7 cellular contexts compared by ENCODE assay signal in genomic region chr19:38851622-38852230, GRCh38. TPM values are rescaled to one million over a fixed set of nuclear protein-coding genes. Genes with fewer than 3 reads are reported as not detected.
A peak's percentile ranks its signal among the peaks of the same experiment; 100 is the strongest.
DNase-seq lines count a peak whose midpoint lies in the region; ATAC-seq, FAIRE-seq and TF ChIP-seq lines count a peak whose summit lies in the region.

No MANE protein-coding gene starts in this region.

- no TSS peak for BruUV-seq in endothelial cell of umbilical vein (replicated peaks; lab: Mats Ljungman, UMichigan)

- H3K4me3 ChIP-seq in HUES6 (ENCODE audit: low read depth, low read length): peak overlapping the region; percentile 73
- peak overlapping the region; percentile 71 for H3K4me3 ChIP-seq in NT2/D1 (ENCODE audit: insufficient read length, low read depth)
- peak overlapping the region in 2 of 3 experiments; percentile 54 to 78 for H3K4me3 ChIP-seq in endothelial cell of umbilical vein (replicated peaks in 1 of 3; ENCODE audit: insufficient read depth in 1 of 3, low read depth in 1 of 3, low read length in 3 of 3)

- H3K9me3 ChIP-seq in HUES6 (ENCODE audit: control insufficient read depth, insufficient read depth, low read depth, low read length): peaks cover 7% of the 10 kb centered on the region; the same call in 1 of the 2 replicates
- H3K9me3 ChIP-seq in NT2/D1 (ENCODE audit: insufficient read depth, low read length): peaks cover 6% of the 10 kb centered on the region; the same call in 1 of the 2 replicates
- H3K9me3 ChIP-seq in endothelial cell of umbilical vein (replicated peaks; ENCODE audit: control insufficient read depth, insufficient read depth, low read length): no peaks in the 10 kb centered on the region

- CTCF ChIA-PET in endothelial cell of umbilical vein (lab: Charles Lee): interaction anchor here (1.0 to 2.8 kb wide), 7 partner anchors 12 to 82 kb away, joined by 3 to 19 read pairs (median 5); partner anchors contain the start of gene NFKBIB

- H3K36me3 ChIP-seq in HUES6 (ENCODE audit: control insufficient read depth, insufficient read depth, low read length): peaks cover 22% of the 10 kb centered on the region
- peaks cover 21% of the 10 kb centered on the region for H3K36me3 ChIP-seq in NT2/D1 (ENCODE audit: insufficient read depth, insufficient read length, low read length)
- peaks cover 7% of the 10 kb centered on the region in 2 experiments for H3K36me3 ChIP-seq in endothelial cell of umbilical vein (ENCODE audit: control insufficient read depth in 2 of 2, extremely low read depth in 1 of 2, insufficient read depth in 2 of 2, low read length in 2 of 2)

- H2AFZ ChIP-seq in endothelial cell of umbilical vein (ENCODE audit: low read depth, low read length): peak overlapping the region; percentile 10

- DNase-seq in NT2/D1 (ENCODE audit: low read depth, low spot score) (peak; percentile 79), endothelial cell of umbilical vein (ENCODE audit: low read depth, low spot score) (peak; percentile 86), midbrain (lab: John Stamatoyannopoulos, UW) (peak; percentile 92)
- DNase-seq in activated CD8-positive, alpha-beta memory T cell treated with anti-CD3 and anti-CD28 coated beads, Interleukin-2, amount 50 U/mL, for 48 hours: peak; percentile 94
- peak; percentile 75 for DNase-seq in stimulated activated CD8-positive, alpha-beta memory T cell treated with anti-CD3 and anti-CD28 coated beads, Interleukin-15, amount 100 ng/mL, for 24 hours (ENCODE audit: low read depth)

- H3K9me1 ChIP-seq in endothelial cell of umbilical vein (replicated peaks; ENCODE audit: control insufficient read depth, extremely low read depth, insufficient read depth, low read length): no peaks in the 10 kb centered on the region

- peak; percentile 34 for TF ChIP-seq POLR2A in endothelial cell of umbilical vein (IDR thresholded peaks at IDR 0.05; ENCODE audit: low read depth, low read length)

- POLR2A ChIA-PET in endothelial cell of umbilical vein (lab: Charles Lee): interaction anchor here (0.7 to 0.9 kb wide), 2 partner anchors 20 to 48 kb away, joined by 3 read pairs; partner anchors contain the start of genes ECH1, NFKBIB and SIRT2

- peak overlapping the region; percentile 93; the same call in 1 of the 2 replicates for H3K27ac ChIP-seq in HUES6 (ENCODE audit: low read depth, low read length)
- H3K27ac ChIP-seq in endothelial cell of umbilical vein (ENCODE audit: insufficient read depth, low read depth, low read length): peak overlapping the region; percentile 78

- no peak for TF ChIP-seq CTCF in endothelial cell of umbilical vein (IDR thresholded peaks at IDR 0.05; ENCODE audit: extremely low read depth in 1 of 2, insufficient read depth in 1 of 2, low read depth in 1 of 2, low read length in 2 of 2)

- H3K4me2 ChIP-seq in endothelial cell of umbilical vein (ENCODE audit: insufficient read depth, low read length): peak overlapping the region; percentile 72

- H3K27me3 ChIP-seq in HUES6 (ENCODE audit: control insufficient read depth, insufficient read depth, low read length) (no peaks in the 10 kb centered on the region), NT2/D1 (ENCODE audit: insufficient read depth, insufficient read length) (no peaks in the 10 kb centered on the region), endothelial cell of umbilical vein (ENCODE audit: control insufficient read depth in 2 of 2, insufficient read depth in 2 of 2, low read length in 2 of 2) (no peaks in the 10 kb centered on the region)

- peaks cover 5% of the 10 kb centered on the region; the same call in 1 of the 2 replicates for H3K4me1 ChIP-seq in HUES6 (ENCODE audit: control insufficient read depth, insufficient read depth, low read length)
- H3K4me1 ChIP-seq in NT2/D1 (ENCODE audit: insufficient read depth, insufficient read length): peaks cover 6% of the 10 kb centered on the region
- H3K4me1 ChIP-seq in endothelial cell of umbilical vein (ENCODE audit: control insufficient read depth, extremely low read depth, insufficient read depth, low read length): peaks cover 34% of the 10 kb centered on the region

- peak; percentile 87 for FAIRE-seq in endothelial cell of umbilical vein (lab: Jason Lieb, UNC)

- peak; percentile 20 for ATAC-seq in GM18502 (IDR thresholded peaks at IDR 0.05; ENCODE audit: poor library complexity, unreplicated experiment)

- dilution Hi-C loops in endothelial cell of umbilical vein (cut with MboI; ENCODE audit: extremely low pct_ligation_motif_present, low sequenced_read_pairs): no loop called here

- intact Hi-C loops in endothelial cell of umbilical vein (cut with micrococcal nuclease): loop anchor here (1.0 to 10.0 kb wide), 2 partner anchors 11 to 207 kb away; partner anchors contain the start of gene ACTN4

- peaks cover 24% of the 10 kb centered on the region for H3K79me2 ChIP-seq in endothelial cell of umbilical vein (ENCODE audit: control insufficient read depth, insufficient read depth, low read length)

- no peaks in the 10 kb centered on the region for H4K20me1 ChIP-seq in endothelial cell of umbilical vein (replicated peaks; ENCODE audit: control insufficient read depth, extremely low read depth, insufficient read depth, low read length)

- peak overlapping the region; percentile 82 for H3K9ac ChIP-seq in HUES6 (ENCODE audit: low read length)
- peak overlapping the region; percentile 88 for H3K9ac ChIP-seq in NT2/D1 (ENCODE audit: insufficient read length, low read depth)
- H3K9ac ChIP-seq in endothelial cell of umbilical vein (replicated peaks; ENCODE audit: extremely low read depth, insufficient read depth, low read length): peak overlapping the region; percentile 82

TF ChIP-seq in endothelial cell of umbilical vein, 7 proteins besides CTCF, POLR2A, EP300 and RAD21 (continues in another document):
- no peak for TF ChIP-seq EZH2 (IDR thresholded peaks at IDR 0.05; ENCODE audit: borderline replicate concordance, low read depth, low read length, severe bottlenecking)
- peak; percentile 90 for TF ChIP-seq POLR2AphosphoS5 (IDR thresholded peaks at IDR 0.05; ENCODE audit: insufficient read depth, low read depth, low read length)
- no peak for TF ChIP-seq GATA2 (IDR thresholded peaks at IDR 0.05; ENCODE audit: insufficient read depth, insufficient read length, low read depth, low read length)
- TF ChIP-seq MAX (IDR thresholded peaks at IDR 0.05; ENCODE audit: insufficient read depth, insufficient read length): peak; percentile 97
- TF ChIP-seq FOS (IDR thresholded peaks at IDR 0.05; ENCODE audit: borderline replicate concordance, insufficient read depth, low read length): no peak

RNA-seq across cellular contexts. Expression of gene HNRNPL, which starts 1.9 kb away (rescaled TPM):
- total RNA-seq in endothelial cell of umbilical vein: 427 and 451 TPM in 2 replicates
- polyA plus RNA-seq in endothelial cell of umbilical vein: 243 and 305 TPM in 2 replicates
- polyA plus RNA-seq in endothelial cell of umbilical vein (2011; cell fraction: cytosol; rRNA removed): 292 and 332 TPM in 2 replicates
- 413 and 435 TPM in 2 replicates for polyA plus RNA-seq in endothelial cell of umbilical vein (2011; cell fraction: nucleus; rRNA removed)
- polyA plus RNA-seq in endothelial cell of umbilical vein (2012): 320 and 351 TPM in 2 replicates
- polyA minus RNA-seq in endothelial cell of umbilical vein: 381 and 414 TPM in 2 replicates
- polyA minus RNA-seq in endothelial cell of umbilical vein (2011; cell fraction: cytosol; rRNA and poly(A)+ RNA removed): 162 TPM
- polyA minus RNA-seq in endothelial cell of umbilical vein (2011; cell fraction: nucleus; rRNA and poly(A)+ RNA removed): 133 and 168 TPM in 2 replicates

RNA-seq across cellular contexts. Expression of gene ECH1, which starts 20.1 kb away (rescaled TPM):
- total RNA-seq in endothelial cell of umbilical vein: 62.5 and 69.7 TPM in 2 replicates
- 71.8 and 74.1 TPM in 2 replicates for polyA plus RNA-seq in endothelial cell of umbilical vein
- 52.3 and 57.0 TPM in 2 replicates for polyA plus RNA-seq in endothelial cell of umbilical vein (2011; cell fraction: cytosol; rRNA removed)
- 38.2 and 39.7 TPM in 2 replicates for polyA plus RNA-seq in endothelial cell of umbilical vein (2011; cell fraction: nucleus; rRNA removed)
- 75.4 and 111 TPM in 2 replicates for polyA plus RNA-seq in endothelial cell of umbilical vein (2012)
- 49.6 and 51.8 TPM in 2 replicates for polyA minus RNA-seq in endothelial cell of umbilical vein
- 68.2 TPM for polyA minus RNA-seq in endothelial cell of umbilical vein (2011; cell fraction: cytosol; rRNA and poly(A)+ RNA removed)
- polyA minus RNA-seq in endothelial cell of umbilical vein (2011; cell fraction: nucleus; rRNA and poly(A)+ RNA removed): 11.0 and 11.4 TPM in 2 replicates

RNA-seq across cellular contexts. Expression of gene RINL, which starts 26.3 kb away (rescaled TPM):
- 6.6 and 10.1 TPM in 2 replicates for total RNA-seq in endothelial cell of umbilical vein
- 4.7 and 5.3 TPM in 2 replicates for polyA plus RNA-seq in endothelial cell of umbilical vein
- polyA plus RNA-seq in endothelial cell of umbilical vein (2011; cell fraction: cytosol; rRNA removed): 3.3 and 4.7 TPM in 2 replicates
- 4.1 and 6.6 TPM in 2 replicates for polyA plus RNA-seq in endothelial cell of umbilical vein (2011; cell fraction: nucleus; rRNA removed)
- 6.0 and 6.2 TPM in 2 replicates for polyA plus RNA-seq in endothelial cell of umbilical vein (2012)
- polyA minus RNA-seq in endothelial cell of umbilical vein: 2.8 and 4.9 TPM in 2 replicates
- 2.4 TPM for polyA minus RNA-seq in endothelial cell of umbilical vein (2011; cell fraction: cytosol; rRNA and poly(A)+ RNA removed)
- 0.96 and 1.4 TPM in 2 replicates for polyA minus RNA-seq in endothelial cell of umbilical vein (2011; cell fraction: nucleus; rRNA and poly(A)+ RNA removed)

RNA-seq across cellular contexts. Expression of gene LGALS4, which starts 39.0 kb away (rescaled TPM):
- total RNA-seq in endothelial cell of umbilical vein: 0.44 TPM in 1 of 2 replicates, not detected in the other
- polyA plus RNA-seq in endothelial cell of umbilical vein: 0.19 and 0.22 TPM in 2 replicates
- polyA plus RNA-seq in endothelial cell of umbilical vein (2011; cell fraction: cytosol; rRNA removed): not detected in 2 replicates
- polyA plus RNA-seq in endothelial cell of umbilical vein (2011; cell fraction: nucleus; rRNA removed): 0.91 and 1.5 TPM in 2 replicates
- polyA plus RNA-seq in endothelial cell of umbilical vein (2012): 0.53 TPM in 1 of 2 replicates, not detected in the other
- polyA minus RNA-seq in endothelial cell of umbilical vein: not detected in 2 replicates
- not detected for polyA minus RNA-seq in endothelial cell of umbilical vein (2011; cell fraction: cytosol; rRNA and poly(A)+ RNA removed)
- polyA minus RNA-seq in endothelial cell of umbilical vein (2011; cell fraction: nucleus; rRNA and poly(A)+ RNA removed): 0.72 TPM in 1 of 2 replicates, not detected in the other

RNA-seq across cellular contexts. Expression of gene SIRT2, which starts 47.7 kb away (rescaled TPM):
- total RNA-seq in endothelial cell of umbilical vein: 46.3 and 47.6 TPM in 2 replicates
- 72.5 and 76.4 TPM in 2 replicates for polyA plus RNA-seq in endothelial cell of umbilical vein
- 60.7 and 64.3 TPM in 2 replicates for polyA plus RNA-seq in endothelial cell of umbilical vein (2011; cell fraction: cytosol; rRNA removed)
- polyA plus RNA-seq in endothelial cell of umbilical vein (2011; cell fraction: nucleus; rRNA removed): 103 and 122 TPM in 2 replicates
- polyA plus RNA-seq in endothelial cell of umbilical vein (2012): 50.3 and 55.6 TPM in 2 replicates
- 42.0 and 44.3 TPM in 2 replicates for polyA minus RNA-seq in endothelial cell of umbilical vein
- polyA minus RNA-seq in endothelial cell of umbilical vein (2011; cell fraction: cytosol; rRNA and poly(A)+ RNA removed): 3.8 TPM
- 26.0 and 26.2 TPM in 2 replicates for polyA minus RNA-seq in endothelial cell of umbilical vein (2011; cell fraction: nucleus; rRNA and poly(A)+ RNA removed)

Comparison
In these comparisons a context has a peak if more than half of its experiments do, and no peak if none do; other contexts are left out.
1. Peak in every context shown above with its lines: DNase-seq, ATAC-seq, H3K4me3 ChIP-seq and H3K27ac ChIP-seq.